ENCODE assay signal across 9 cellular contexts in the genomic region with DNA sequence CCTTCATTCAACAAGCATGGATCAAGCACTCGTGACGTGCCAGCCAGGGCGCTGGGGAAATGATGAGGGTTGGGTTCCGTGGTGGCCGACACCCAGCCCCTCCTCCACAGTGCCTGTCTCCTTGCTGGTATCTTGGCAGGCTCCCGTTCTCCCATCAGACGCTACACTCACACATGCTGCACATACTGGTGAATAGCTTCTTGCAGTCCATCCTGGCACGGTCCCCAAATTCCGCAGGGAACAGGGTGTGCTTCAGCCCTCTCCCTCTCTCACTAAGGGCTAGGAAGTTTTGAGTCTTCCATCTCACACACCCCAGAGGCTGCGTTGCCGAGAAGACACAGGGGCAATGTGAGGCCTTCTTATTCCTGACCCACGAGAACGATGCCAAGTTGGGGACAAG. TPM values are rescaled to one million over a fixed set of nuclear protein-coding genes. Genes with fewer than 3 reads are reported as not detected.
DNase-seq lines count a peak whose midpoint lies in the region; ATAC-seq, FAIRE-seq and TF ChIP-seq lines count a peak whose summit lies in the region.
"Had no signal": no experiment of that assay in that cellular context is flagged by ENCODE, and none has a peak within 500 bp of the region (broad histone marks: within the 10 kb centered on the region; RNA-seq: fewer than 3 reads in every experiment).

No MANE protein-coding gene starts in this region.

- H3K4me1 ChIP-seq in testis (peaks cover 44% of the 10 kb centered on the region), OCI-LY7 (ENCODE audit: insufficient read depth, low read length, poor library complexity, severe bottlenecking) (peaks cover 38% of the 10 kb centered on the region)

- POLR2A ChIA-PET in OCI-LY7 (lab: Charles Lee) = no interaction called here

- DNase-seq in M059J (ENCODE audit: low read depth) = peak; percentile 53
- no peak for DNase-seq in left lobe of liver (ENCODE audit: low spot score)
- peak; percentile 94 for DNase-seq in testis
- no peak for DNase-seq in frontal cortex (ENCODE audit: low spot score in 2 of 2)
- no peak for DNase-seq in kidney glomerular epithelial cell (lab: John Stamatoyannopoulos, UW)
- no peak for DNase-seq in OCI-LY7 (ENCODE audit: low spot score)
- no peak for DNase-seq in SIG-M5 (lab: John Stamatoyannopoulos, UW)
- DNase-seq: H9 had no signal

- H3K79me2 ChIP-seq in OCI-LY7 (ENCODE audit: insufficient read depth, low read depth, low read length) = peaks cover 11% of the 10 kb centered on the region; the same call in 1 of the 2 replicates

- H3K9me3 ChIP-seq in testis (no peaks in the 10 kb centered on the region), OCI-LY7 (ENCODE audit: low read length) (no peaks in the 10 kb centered on the region)

- ATAC-seq in left lobe of liver = peak; percentile 29

- no peak for TF ChIP-seq CTCF in testis (IDR thresholded peaks at IDR 0.05)
- no peak for TF ChIP-seq CTCF in OCI-LY7 (conservative IDR thresholded peaks at IDR 0.05; ENCODE audit: low read length)

- BruUV-seq in OCI-LY7 (replicated peaks; lab: Mats Ljungman, UMichigan) = no TSS peak

- H2AFZ ChIP-seq in OCI-LY7 (ENCODE audit: low read length) = no peak overlapping the region

- H3K27me3 ChIP-seq in testis = no peaks in the 10 kb centered on the region

- no peaks in the 10 kb centered on the region for H4K20me1 ChIP-seq in OCI-LY7 (ENCODE audit: insufficient read depth, low read length)

- no peak overlapping the region for H3K4me2 ChIP-seq in OCI-LY7 (ENCODE audit: low read length)

- CTCF ChIA-PET in OCI-LY7 (lab: Charles Lee; ENCODE audit: unreplicated experiment) = no interaction called here

- H3K36me3 ChIP-seq in testis (ENCODE audit: low read depth, missing control alignments) (no peaks in the 10 kb centered on the region), OCI-LY7 (ENCODE audit: insufficient read depth, low read length) (no peaks in the 10 kb centered on the region)

- peak overlapping the region; percentile 88 for H3K27ac ChIP-seq in cingulate gyrus (ENCODE audit: low read depth, low read length)
- peak overlapping the region; percentile 85 for H3K27ac ChIP-seq in testis
- H3K27ac ChIP-seq in OCI-LY7 (ENCODE audit: low read depth, low read length, poor library complexity, severe bottlenecking) = no peak overlapping the region

- H3K9me2 ChIP-seq in OCI-LY7 (ENCODE audit: insufficient read depth, low read length) = no peaks in the 10 kb centered on the region

- 27 to 45% methylated on average over 13 of the region's 13 CpGs for WGBS in testis, 2 donors

- no peak for TF ChIP-seq POLR2A in testis (IDR thresholded peaks at IDR 0.05)

- FAIRE-seq in frontal cortex (lab: Jason Lieb, UNC) = no peak

- H3K4me3 ChIP-seq in testis = no peak overlapping the region
- H3K4me3 ChIP-seq in OCI-LY7 (ENCODE audit: low read depth, low read length, poor library complexity, severe bottlenecking) = no peak overlapping the region

- intact Hi-C loops in testis (cut with DNase I; ENCODE audit: low total_unique reads) = no loop called here
- intact Hi-C loops in OCI-LY7 (cut with micrococcal nuclease; ENCODE audit: unreplicated experiment) = no loop called here

RNA-seq across cellular contexts. Expression of a gene that starts 10.1 kb away (rescaled TPM):
- 10.6 and 26.3 TPM in 2 replicates for total RNA-seq in M059J (2014; rRNA removed; shearing (Covaris generic))
- 17.5 TPM for total RNA-seq in left lobe of liver
- 100 to 1,000 TPM in 1 of 2 donors, 10 to 100 TPM in 1; 96.8 to 113 TPM for total RNA-seq in testis
- polyA plus RNA-seq in testis (ENCODE audit: insufficient read depth, low read depth, low replicate concordance) = 34.4 TPM
- total RNA-seq in frontal cortex = 4.9 TPM
- total RNA-seq in OCI-LY7 (2014; rRNA removed; shearing (Covaris generic)) = 23.4 and 42.7 TPM in 2 replicates
- total RNA-seq in OCI-LY7 (2022) = 92.3 and 101 TPM in 2 replicates

Comparison
In these comparisons a context has a peak if more than half of its experiments do, and no peak if none do; other contexts are left out.
1. DNase-seq: peak in M059J (single experiment) and testis (single experiment); none in left lobe of liver (single experiment), frontal cortex (0 of 2), kidney glomerular epithelial cell (single experiment), OCI-LY7 (single experiment) and SIG-M5 (single experiment).